Comparison of ENCODE assay signal across 19 cellular contexts in genomic region chr11:112196519-112197087, GRCh38. TPM values are rescaled to one million over a fixed set of nuclear protein-coding genes. Genes with fewer than 3 reads are reported as not detected.
DNase-seq lines count a peak whose midpoint lies in the region; ATAC-seq, FAIRE-seq and TF ChIP-seq lines count a peak whose summit lies in the region.
"Had no signal": no experiment of that assay in that cellular context is flagged by ENCODE, and none has a peak within 500 bp of the region (broad histone marks: within the 10 kb centered on the region; RNA-seq: fewer than 3 reads in every experiment).

No MANE protein-coding gene starts in this region.

- no peak overlapping the region for H2BK20ac ChIP-seq in H1 (ENCODE audit: low read length)

- H3K56ac ChIP-seq in H1 (replicated peaks; ENCODE audit: insufficient read length, low read depth, low read length): no peak overlapping the region

- ATAC-seq in A549 (no peak), RWPE2 (ENCODE audit: low read depth) (no peak), HG02970 (IDR thresholded peaks at IDR 0.05; ENCODE audit: low FRiP score, unreplicated experiment) (no peak), psoas muscle (no peak)
- ATAC-seq: CD8-positive, alpha-beta T cell; GM23338 had no signal

- 96% methylated on average over 2 of the region's 2 CpGs for WGBS in A549 (ENCODE audit: missing lambda C conversion rate)
- WGBS in H1 (ENCODE audit: extremely low coverage in 1 of 2, insufficient coverage in 1 of 2, insufficient read length in 1 of 2, insufficient replicate concordance in 2 of 2, low coverage in 1 of 2, low lambda C conversion rate in 2 of 2, missing lambda C conversion rate in 1 of 2), 2 experiments: 95% methylated on average over 2 of the region's 2 CpGs; no CpG with 5 or more reads in 1 of the 2 experiments
- WGBS in psoas muscle, 3 donors: 84 to 94% (median 85%) methylated on average over 2 of the region's 2 CpGs

- H2AFZ ChIP-seq in H1 (ENCODE audit: low read length): no peak overlapping the region
- H2AFZ ChIP-seq: GM23338 had no signal

- H4K91ac ChIP-seq in H1 (replicated peaks; ENCODE audit: insufficient read length, low read length): no peak overlapping the region

- no peak overlapping the region for H3K23ac ChIP-seq in H1 (ENCODE audit: insufficient read length)

- no peak for TF ChIP-seq POLR2A in A549 (IDR thresholded peaks at IDR 0.05; ENCODE audit: low read length)
- no peak for TF ChIP-seq POLR2A in H1 (IDR thresholded peaks at IDR 0.05; ENCODE audit: control extremely low read depth in 1 of 2, low read depth in 2 of 2, low read length in 2 of 2)

- intact Hi-C loops in psoas muscle (cut with DNase I): no loop called here

- H3K23me2 ChIP-seq in H1 (ENCODE audit: low read depth, low read length): no peaks in the 10 kb centered on the region

- H2BK120ac ChIP-seq in H1 (replicated peaks; ENCODE audit: low read depth, low read length): no peak overlapping the region

- TF ChIP-seq RAD21 in A549 (conservative IDR thresholded peaks at IDR 0.05 in 1 of 2, IDR thresholded peaks at IDR 0.05 in 1 of 2) (no peak), H1 (IDR thresholded peaks at IDR 0.05 in 1 of 2, conservative IDR thresholded peaks at IDR 0.05 in 1 of 2; ENCODE audit: low read depth in 2 of 2, low read length in 2 of 2) (no peak)

- no peak overlapping the region for H2AK5ac ChIP-seq in H1 (ENCODE audit: low read depth, low read length)

- no peak for TF ChIP-seq EP300 in A549 (IDR thresholded peaks at IDR 0.05)
- no peak for TF ChIP-seq EP300 in H1 (IDR thresholded peaks at IDR 0.05; ENCODE audit: borderline replicate concordance in 1 of 2, low read depth in 2 of 2, low read length in 2 of 2)

- H3K27ac ChIP-seq in A549 (peak overlapping the region in 1 of 2 experiments; percentile 13; a peak in 1 of 6 replicates), HEK293 (ENCODE audit: extremely low read depth, low read depth, low read length) (no peak overlapping the region), RWPE2 (ENCODE audit: poor library complexity, severe bottlenecking) (peak overlapping the region; percentile 94), H1 (ENCODE audit: low read depth, low read length) (no peak overlapping the region), psoas muscle (no peak overlapping the region)

- peaks cover 14% of the 10 kb centered on the region for H3K4me1 ChIP-seq in A549
- H3K4me1 ChIP-seq in HEK293 (ENCODE audit: control insufficient read depth, insufficient read depth, low read length): no peaks in the 10 kb centered on the region
- H3K4me1 ChIP-seq in RWPE2 (ENCODE audit: insufficient read depth, poor library complexity, severe bottlenecking): peaks cover 32% of the 10 kb centered on the region
- H3K4me1 ChIP-seq in H1 (replicated peaks in 1 of 4; ENCODE audit: control insufficient read depth in 3 of 4, insufficient read depth in 4 of 4, low read length in 3 of 4): no peaks in the 10 kb centered on the region
- H3K4me1 ChIP-seq in psoas muscle: peaks cover 10% of the 10 kb centered on the region

- peak overlapping the region; percentile 51; the same call in 1 of the 3 replicates for H3K4me2 ChIP-seq in A549
- H3K4me2 ChIP-seq in H1 (ENCODE audit: insufficient read depth in 1 of 2, low read depth in 2 of 2, low read length in 2 of 2): no peak overlapping the region
- H3K4me2 ChIP-seq: GM23338 had no signal

- H2BK12ac ChIP-seq in H1 (ENCODE audit: low read depth, low read length): no peak overlapping the region

- POLR2A ChIA-PET in A549 (lab: Yijun Ruan, JAX): no interaction called here
- POLR2A ChIA-PET in HEK293 (lab: Yijun Ruan, JAX): no interaction called here
- POLR2A ChIA-PET in H1 (lab: Charles Lee; ENCODE audit: partially characterized antibody): no interaction called here

- H3K14ac ChIP-seq in H1 (ENCODE audit: insufficient read length): no peak overlapping the region

- CTCF ChIA-PET in A549 (lab: Yijun Ruan, JAX): interaction anchor here (0.8 to 1.0 kb wide), 2 partner anchors 83 to 1093 kb away, joined by 3 to 4 read pairs; no protein-coding TSS in a partner anchor
- CTCF ChIA-PET in HEK293 (lab: Yijun Ruan, JAX): interaction anchor here (0.6 to 0.8 kb wide), 3 partner anchors 23 to 70 kb away, joined by 3 to 4 read pairs (median 3); partner anchors contain the start of gene PTS
- CTCF ChIA-PET in H1 (lab: Charles Lee; ENCODE audit: partially characterized antibody): interaction anchor here (1.5 kb wide), 1 partner anchor 21 kb away, joined by 4 read pairs; the partner anchor contains the start of gene BCO2

- H4K8ac ChIP-seq in H1 (ENCODE audit: extremely low read depth, insufficient read depth, low read length): no peak overlapping the region

- H3K18ac ChIP-seq in H1 (ENCODE audit: extremely low read depth, low read length): no peak overlapping the region

- H3K27me3 ChIP-seq in RWPE2 (ENCODE audit: insufficient read depth, poor library complexity, severe bottlenecking) (no peaks in the 10 kb centered on the region), H1 (replicated peaks in 1 of 4; ENCODE audit: control insufficient read depth in 3 of 4, extremely low read depth in 1 of 4, insufficient read depth in 3 of 4, low read length in 3 of 4) (no peaks in the 10 kb centered on the region; a peak in 1 of 7 replicates), psoas muscle (ENCODE audit: insufficient read depth in 3 of 3, low read length in 2 of 3) (no peaks in the 10 kb centered on the region)

- H3K4me3 ChIP-seq in A549 (no peak overlapping the region), HEK293 (ENCODE audit: low read depth, low read length) (no peak overlapping the region), RWPE2 (ENCODE audit: severe bottlenecking) (no peak overlapping the region), H1 (ENCODE audit: extremely low read depth in 1 of 4, insufficient read depth in 2 of 4, low read depth in 3 of 4, low read length in 4 of 4) (no peak overlapping the region), psoas muscle (no peak overlapping the region)
- H3K4me3 ChIP-seq: GM23338 had no signal

- H4K20me1 ChIP-seq in H1 (replicated peaks in 1 of 2; ENCODE audit: control insufficient read depth in 1 of 2, insufficient read depth in 2 of 2, low read length in 2 of 2): no peaks in the 10 kb centered on the region

- H3K79me2 ChIP-seq in H1 (ENCODE audit: control insufficient read depth in 1 of 2, insufficient read depth in 2 of 2, low read length in 2 of 2): no peaks in the 10 kb centered on the region

- no peak overlapping the region for H2BK15ac ChIP-seq in H1 (ENCODE audit: low read length)

- no peak overlapping the region for H3K4ac ChIP-seq in H1 (replicated peaks; ENCODE audit: insufficient read length, low read depth, low read length)

- H3K9me3 ChIP-seq in A549 (no peaks in the 10 kb centered on the region), HEK293 (ENCODE audit: control insufficient read depth, insufficient read depth, low read depth, low read length) (no peaks in the 10 kb centered on the region), RWPE2 (ENCODE audit: severe bottlenecking) (no peaks in the 10 kb centered on the region), H1 (ENCODE audit: insufficient read depth in 2 of 2, low read depth in 1 of 2, low read length in 1 of 2) (no peaks in the 10 kb centered on the region), psoas muscle (no peaks in the 10 kb centered on the region)

- TF ChIP-seq CTCF in A549 (IDR thresholded peaks at IDR 0.05): no peak
- no peak for TF ChIP-seq CTCF in HEK293 (tag by site-specific recombination; IDR thresholded peaks at IDR 0.05)
- TF ChIP-seq CTCF in RWPE2 (IDR thresholded peaks at IDR 0.05; ENCODE audit: poor library complexity, severe bottlenecking): no peak
- TF ChIP-seq CTCF in H1 (IDR thresholded peaks at IDR 0.05; ENCODE audit: control extremely low read depth in 1 of 3, insufficient read depth in 1 of 3, low read depth in 1 of 3, low read length in 3 of 3): no peak
- no peak for TF ChIP-seq CTCF in psoas muscle (IDR thresholded peaks at IDR 0.05)

- no peaks in the 10 kb centered on the region for H3K36me3 ChIP-seq in HEK293 (ENCODE audit: control insufficient read depth in 2 of 2, insufficient read depth in 1 of 2, low read length in 2 of 2)
- no peaks in the 10 kb centered on the region for H3K36me3 ChIP-seq in RWPE2 (ENCODE audit: low read depth)
- H3K36me3 ChIP-seq in H1 (ENCODE audit: control insufficient read depth in 2 of 4, insufficient read depth in 4 of 4, low read length in 3 of 4): no peaks in the 10 kb centered on the region
- H3K36me3 ChIP-seq in psoas muscle (ENCODE audit: insufficient read depth in 1 of 2, low read depth in 1 of 2): peaks cover 0 to 46% of the 10 kb centered on the region in 2 donors

- H3K79me1 ChIP-seq in H1 (ENCODE audit: low read depth, low read length): no peaks in the 10 kb centered on the region

- FAIRE-seq in A549 (lab: Jason Lieb, UNC): no peak
- FAIRE-seq in H1 (lab: Jason Lieb, UNC): no peak
- FAIRE-seq: G401.6, GM12891 had no signal

- H3K9ac ChIP-seq in H1 (replicated peaks in 1 of 4; ENCODE audit: extremely low read depth in 1 of 4, low read depth in 3 of 4, low read length in 3 of 4): no peak overlapping the region

- no peak overlapping the region for H4K5ac ChIP-seq in H1 (ENCODE audit: insufficient read length, low read depth, low read length)

- DNase-seq in A549 (ENCODE audit: low read depth in 1 of 2, low spot score in 1 of 2) (no peak), RWPE2 (ENCODE audit: low spot score) (no peak), H1 (ENCODE audit: low read depth in 1 of 2, low spot score in 2 of 2) (no peak), NCI-H526 (lab: John Stamatoyannopoulos, UW) (no peak), psoas muscle (no peak)
- DNase-seq: CD8-positive, alpha-beta T cell; COR-L47; DMS153; DMS79 treated with DMSO at 0.1 percent for 48 hours; EL; H9 had no signal

- H2BK5ac ChIP-seq in H1 (ENCODE audit: low read depth, low read length): no peak overlapping the region

RNA-seq across cellular contexts. Expression of gene BCO2, which starts 21.3 kb away (rescaled TPM):
- polyA plus RNA-seq in A549 (2011; rRNA removed) (1.9 and 2.1 TPM in 2 replicates), A549 (2017; fragmentation: RNase III; extraction: RNeasy Plus Mini Kit Qiagen cat#74134 plus additional on column Dnase treatment) (0.79 to 1.8 TPM (median 1.3 TPM) in 3 replicates), H1 (2011; rRNA removed) (0.05 and 0.42 TPM in 2 replicates), psoas muscle (1 to 10 TPM; 3.5 to 5.7 (median 5.2) TPM)
- polyA plus RNA-seq in A549 (2012; cell fraction: cytosol; rRNA removed): 0.25 and 0.28 TPM in 2 replicates
- polyA plus RNA-seq in A549 (2012; cell fraction: nucleus; rRNA removed): 0.47 and 0.49 TPM in 2 replicates
- 0.58 and 0.63 TPM in 2 replicates for polyA minus RNA-seq in A549 (2011; rRNA and poly(A)+ RNA removed)
- 0.63 and 0.82 TPM in 2 replicates for total RNA-seq in H1 (2021; fragmentation: NEBNext Ultra II Directional; extraction: Animal tissue kit (Norgen Biotek cat#: 25700))
- polyA plus RNA-seq in H1 (2011; cell fraction: cytosol; rRNA removed): 0.23 TPM
- polyA plus RNA-seq in H1 (2011; cell fraction: nucleus; rRNA removed): 0.30 TPM
- polyA plus RNA-seq in H1 (2012, experiment 1 of 2): 0.24 to 2.1 TPM (median 0.74 TPM) in 4 replicates
- not detected for polyA plus RNA-seq in H1 (2012, experiment 2 of 2)
- 0.63 TPM for polyA plus RNA-seq in H1 (2013, experiment 1 of 2)
- 0.48 TPM for polyA plus RNA-seq in H1 (2013, experiment 2 of 2)
- polyA minus RNA-seq in H1 (2011; rRNA and poly(A)+ RNA removed): 0.27 and 0.66 TPM in 2 replicates
- not detected for polyA minus RNA-seq in H1 (2011; cell fraction: cytosol; rRNA and poly(A)+ RNA removed)
- 0.50 TPM for polyA minus RNA-seq in H1 (2011; cell fraction: nucleus; rRNA and poly(A)+ RNA removed)
- 10 to 100 TPM in 2 of 4 donors, 1 to 10 TPM in 2; 4.7 to 42.4 (median 19.2) TPM for total RNA-seq in psoas muscle

RNA-seq across cellular contexts. Expression of gene TEX12, which starts 29.4 kb away (rescaled TPM):
- polyA plus RNA-seq in A549 (2011; rRNA removed) (not detected in 2 replicates), A549 (2017; fragmentation: RNase III; extraction: RNeasy Plus Mini Kit Qiagen cat#74134 plus additional on column Dnase treatment) (not detected in 3 replicates), H1 (2011; rRNA removed) (not detected in 2 replicates), psoas muscle (under 1 TPM; 0.28 to 0.35 (median 0.33) TPM)
- polyA plus RNA-seq in A549 (2012; cell fraction: cytosol; rRNA removed): not detected in 2 replicates
- polyA plus RNA-seq in A549 (2012; cell fraction: nucleus; rRNA removed): not detected in 2 replicates
- not detected in 2 replicates for polyA minus RNA-seq in A549 (2011; rRNA and poly(A)+ RNA removed)
- not detected in 2 replicates for total RNA-seq in H1 (2021; fragmentation: NEBNext Ultra II Directional; extraction: Animal tissue kit (Norgen Biotek cat#: 25700))
- polyA plus RNA-seq in H1 (2011; cell fraction: cytosol; rRNA removed): not detected
- not detected for polyA plus RNA-seq in H1 (2011; cell fraction: nucleus; rRNA removed)
- not detected in 4 replicates for polyA plus RNA-seq in H1 (2012, experiment 1 of 2)
- not detected for polyA plus RNA-seq in H1 (2012, experiment 2 of 2)
- 0.14 TPM for polyA plus RNA-seq in H1 (2013, experiment 1 of 2)
- polyA plus RNA-seq in H1 (2013, experiment 2 of 2): 0.07 TPM
- not detected in 2 replicates for polyA minus RNA-seq in H1 (2011; rRNA and poly(A)+ RNA removed)
- not detected for polyA minus RNA-seq in H1 (2011; cell fraction: cytosol; rRNA and poly(A)+ RNA removed)
- not detected for polyA minus RNA-seq in H1 (2011; cell fraction: nucleus; rRNA and poly(A)+ RNA removed)
- total RNA-seq in psoas muscle: under 1 TPM in 1 of 4 donors, not detected in 3; 0.48 TPM
- total RNA-seq: A172; CD8-positive, alpha-beta T cell; GM23338 had no signal
- polyA plus RNA-seq: BJ, CD14-positive monocyte had no signal

RNA-seq across cellular contexts. Expression of gene PTS, which starts 29.6 kb away (rescaled TPM):
- polyA plus RNA-seq in A549 (2011; rRNA removed) (34.0 and 48.5 TPM in 2 replicates), A549 (2017; fragmentation: RNase III; extraction: RNeasy Plus Mini Kit Qiagen cat#74134 plus additional on column Dnase treatment) (33.6 to 34.4 TPM (median 33.9 TPM) in 3 replicates), H1 (2011; rRNA removed) (11.6 and 18.3 TPM in 2 replicates), psoas muscle (10 to 100 TPM; 59.0 to 83.6 (median 71.6) TPM)
- 25.1 and 32.3 TPM in 2 replicates for polyA plus RNA-seq in A549 (2012; cell fraction: cytosol; rRNA removed)
- polyA plus RNA-seq in A549 (2012; cell fraction: nucleus; rRNA removed): 11.3 and 20.6 TPM in 2 replicates
- polyA minus RNA-seq in A549 (2011; rRNA and poly(A)+ RNA removed): 7.6 and 10.5 TPM in 2 replicates
- 25.5 and 25.9 TPM in 2 replicates for total RNA-seq in H1 (2021; fragmentation: NEBNext Ultra II Directional; extraction: Animal tissue kit (Norgen Biotek cat#: 25700))
- polyA plus RNA-seq in H1 (2011; cell fraction: cytosol; rRNA removed): 23.2 TPM
- polyA plus RNA-seq in H1 (2011; cell fraction: nucleus; rRNA removed): 6.1 TPM
- polyA plus RNA-seq in H1 (2012, experiment 1 of 2): 14.8 to 24.2 TPM (median 16.3 TPM) in 4 replicates
- polyA plus RNA-seq in H1 (2012, experiment 2 of 2): 20.5 TPM
- polyA plus RNA-seq in H1 (2013, experiment 1 of 2): 31.5 TPM
- polyA plus RNA-seq in H1 (2013, experiment 2 of 2): 30.7 TPM
- 3.2 and 6.6 TPM in 2 replicates for polyA minus RNA-seq in H1 (2011; rRNA and poly(A)+ RNA removed)
- polyA minus RNA-seq in H1 (2011; cell fraction: cytosol; rRNA and poly(A)+ RNA removed): 9.0 TPM
- polyA minus RNA-seq in H1 (2011; cell fraction: nucleus; rRNA and poly(A)+ RNA removed): 15.9 TPM
- total RNA-seq in psoas muscle: 10 to 100 TPM; 26.5 to 47.8 (median 43.7) TPM

RNA-seq across cellular contexts. Expression of gene IL18, which starts 32.7 kb away (rescaled TPM):
- 87.1 and 95.5 TPM in 2 replicates for polyA plus RNA-seq in A549 (2011; rRNA removed)
- 35.4 and 37.2 TPM in 2 replicates for polyA plus RNA-seq in A549 (2012; cell fraction: cytosol; rRNA removed)
- 10.9 and 18.7 TPM in 2 replicates for polyA plus RNA-seq in A549 (2012; cell fraction: nucleus; rRNA removed)
- polyA plus RNA-seq in A549 (2017; fragmentation: RNase III; extraction: RNeasy Plus Mini Kit Qiagen cat#74134 plus additional on column Dnase treatment): 114 to 122 TPM (median 119 TPM) in 3 replicates
- 22.6 and 26.6 TPM in 2 replicates for polyA minus RNA-seq in A549 (2011; rRNA and poly(A)+ RNA removed)
- total RNA-seq in H1 (2021; fragmentation: NEBNext Ultra II Directional; extraction: Animal tissue kit (Norgen Biotek cat#: 25700)): 0.84 and 1.1 TPM in 2 replicates
- polyA plus RNA-seq in H1 (2011; rRNA removed): 0.13 and 0.29 TPM in 2 replicates
- 0.27 TPM for polyA plus RNA-seq in H1 (2011; cell fraction: cytosol; rRNA removed)
- polyA plus RNA-seq in H1 (2011; cell fraction: nucleus; rRNA removed): not detected
- 0.36 to 0.66 TPM (median 0.38 TPM) in 4 replicates for polyA plus RNA-seq in H1 (2012, experiment 1 of 2)
- polyA plus RNA-seq in H1 (2012, experiment 2 of 2): not detected
- 0.73 TPM for polyA plus RNA-seq in H1 (2013, experiment 1 of 2)
- 0.90 TPM for polyA plus RNA-seq in H1 (2013, experiment 2 of 2)
- polyA minus RNA-seq in H1 (2011; rRNA and poly(A)+ RNA removed): 0.25 TPM in 1 of 2 replicates, not detected in the other
- polyA minus RNA-seq in H1 (2011; cell fraction: cytosol; rRNA and poly(A)+ RNA removed): not detected
- not detected for polyA minus RNA-seq in H1 (2011; cell fraction: nucleus; rRNA and poly(A)+ RNA removed)
- total RNA-seq in psoas muscle: 10 to 100 TPM in 2 of 4 donors, 1 to 10 TPM in 2; 3.0 to 66.4 (median 10.4) TPM
- polyA plus RNA-seq in psoas muscle: 10 to 100 TPM in 1 of 3 donors, 1 to 10 TPM in 1, under 1 TPM in 1; 0.86 to 13.0 (median 1.2) TPM
- total RNA-seq: CD8-positive, alpha-beta T cell had no signal
